In the genomic region with DNA sequence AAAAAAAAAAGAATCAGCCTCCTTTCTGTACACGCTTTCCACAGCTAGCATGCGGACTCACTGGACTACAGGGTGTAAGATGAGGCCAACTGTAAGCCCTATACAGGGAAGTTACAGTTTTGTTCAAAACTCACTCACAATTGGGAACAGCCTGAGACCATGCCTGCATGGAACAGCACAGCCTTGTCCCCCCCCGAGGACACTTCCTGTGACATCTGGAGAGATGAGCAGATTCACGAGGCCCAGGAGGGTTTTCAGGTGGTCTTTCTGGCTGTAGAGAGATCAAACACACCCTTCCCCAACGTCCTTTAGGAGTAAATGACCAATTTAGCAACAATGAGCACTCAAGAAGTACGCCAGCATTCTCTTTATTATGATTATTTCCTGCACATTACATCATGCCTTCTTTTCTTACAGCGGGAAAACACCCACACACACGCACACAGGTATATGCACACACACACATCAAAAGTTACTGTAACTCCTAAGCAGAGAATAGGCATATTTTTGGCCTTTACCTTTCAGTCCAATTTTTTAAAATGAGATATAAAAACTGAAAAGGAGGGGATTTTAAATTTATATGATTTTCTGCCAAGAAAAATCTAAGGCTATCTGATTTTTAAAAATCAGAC, we compare ENCODE assay signal across 1 cellular context.
TF ChIP-seq lines count a peak whose summit lies in the region.

No MANE protein-coding gene starts in this region.

TF ChIP-seq in WTC11, 78 proteins besides CTCF, POLR2A, EP300 and RAD21:
- no peak for TF ChIP-seq TP53 (CRISPR knock-in tag; IDR thresholded peaks at IDR 0.05)
